Comparison of ENCODE assay signal across 9 cellular contexts in genomic region chr20:63116412-63117106, GRCh38.
A peak's percentile ranks its signal among the peaks of the same experiment; 100 is the strongest.
DNase-seq lines count a peak whose midpoint lies in the region; TF ChIP-seq lines count a peak whose summit lies in the region.
"Had no signal": no experiment of that assay in that cellular context is flagged by ENCODE, and none has a peak within 500 bp of the region (broad histone marks: within the 10 kb centered on the region; RNA-seq: fewer than 3 reads in every experiment).

No MANE protein-coding gene starts in this region.

- H3K4me3 ChIP-seq in mesendoderm (ENCODE audit: low read length), result no peak overlapping the region
- H3K4me3 ChIP-seq in CD8-positive, alpha-beta memory T cell (ENCODE audit: low read length), result no peak overlapping the region

- no peaks in the 10 kb centered on the region for H3K79me1 ChIP-seq in mesendoderm (ENCODE audit: low read length)

- no peak for TF ChIP-seq RAD21 in Ishikawa (IDR thresholded peaks at IDR 0.05; ENCODE audit: low read depth)

- no peak overlapping the region for H3K23ac ChIP-seq in mesendoderm (ENCODE audit: low read length)

- H3K36me3 ChIP-seq in mesendoderm (ENCODE audit: control insufficient read depth, insufficient read depth, low read length), result no peaks in the 10 kb centered on the region
- no peaks in the 10 kb centered on the region for H3K36me3 ChIP-seq in CD8-positive, alpha-beta memory T cell (ENCODE audit: insufficient read depth, low read length)

- H3K4ac ChIP-seq in mesendoderm (ENCODE audit: low read depth, low read length), result no peak overlapping the region

- no peaks in the 10 kb centered on the region for H3K4me1 Mint-ChIP-seq in chondrocyte (ENCODE audit: low read depth)
- no peaks in the 10 kb centered on the region for H3K4me1 Mint-ChIP-seq in CD8-positive, alpha-beta memory T cell
- H3K4me1 Mint-ChIP-seq: T-helper 17 cell had no signal

- no peak overlapping the region for H3K27ac ChIP-seq in mesendoderm (ENCODE audit: low read depth, low read length)
- no peak overlapping the region for H3K27ac ChIP-seq in CD8-positive, alpha-beta memory T cell (ENCODE audit: low read depth, low read length)

- CTCF ChIA-PET in CD8-positive, alpha-beta memory T cell (lab: Charles Lee), result no interaction called here

- no peak overlapping the region for H2AK5ac ChIP-seq in mesendoderm (ENCODE audit: low read length)

- no peak overlapping the region for H3K9ac ChIP-seq in mesendoderm (ENCODE audit: low read length)

- no peak for TF ChIP-seq CTCF in chondrocyte (IDR thresholded peaks at IDR 0.05)

- no peak for TF ChIP-seq EP300 in Ishikawa (IDR thresholded peaks at IDR 0.05; ENCODE audit: borderline replicate concordance)

- H3K4me1 ChIP-seq in mesendoderm (ENCODE audit: control insufficient read depth, low read depth, low read length), result no peaks in the 10 kb centered on the region
- H3K4me1 ChIP-seq in CD8-positive, alpha-beta memory T cell (ENCODE audit: insufficient read depth, low read length), result no peaks in the 10 kb centered on the region

- H4K8ac ChIP-seq in mesendoderm (ENCODE audit: low read depth, low read length), result no peak overlapping the region

- H3K27me3 Mint-ChIP-seq in chondrocyte (ENCODE audit: low read depth), result peaks cover 38% of the 10 kb centered on the region
- peaks cover 27 to 48% of the 10 kb centered on the region in 2 donors for H3K27me3 Mint-ChIP-seq in CD8-positive, alpha-beta memory T cell

- no peak overlapping the region for H2BK15ac ChIP-seq in mesendoderm (replicated peaks; ENCODE audit: low read depth)

- H2BK5ac ChIP-seq in mesendoderm (ENCODE audit: low read length), result no peak overlapping the region

- H3K27me3 ChIP-seq in mesendoderm (ENCODE audit: insufficient read depth, low read length, poor library complexity), result no peaks in the 10 kb centered on the region
- peaks cover 9% of the 10 kb centered on the region for H3K27me3 ChIP-seq in CD8-positive, alpha-beta memory T cell (ENCODE audit: insufficient read depth, low read length, poor library complexity, severe bottlenecking)

- no peak overlapping the region for H3K4me2 ChIP-seq in mesendoderm (ENCODE audit: low read length)

- DNase-seq in ELF-1 (ENCODE audit: low read depth, low spot score) (peak; percentile 68), chondrocyte (ENCODE audit: low spot score) (peak; percentile 32), mesendoderm (peak; percentile 50), SIG-M5 treated with dmso at 0.1 percent for 504 hours (lab: John Stamatoyannopoulos, UW; ENCODE audit: unreplicated experiment) (no peak), activated gamma-delta T cell (lab: John Stamatoyannopoulos, UW) (no peak), HPDE6-E6E7 (ENCODE audit: extremely low spot score) (no peak)
- DNase-seq in CD8-positive, alpha-beta memory T cell, result no peak

- WGBS in mesendoderm (ENCODE audit: extremely low coverage, insufficient coverage, low lambda C conversion rate), result no CpG with 5 or more reads among the region's 32 CpGs

- no peak overlapping the region for H3K27ac Mint-ChIP-seq in chondrocyte (ENCODE audit: unreplicated experiment)
- H3K27ac Mint-ChIP-seq in CD8-positive, alpha-beta memory T cell, result no peak overlapping the region
- H3K27ac Mint-ChIP-seq: T-helper 17 cell had no signal

- H3K36me3 Mint-ChIP-seq in chondrocyte (ENCODE audit: low read depth), result peaks cover 4% of the 10 kb centered on the region
- H3K36me3 Mint-ChIP-seq in CD8-positive, alpha-beta memory T cell, result peaks cover 0 to 4% (median 0%) of the 10 kb centered on the region in 3 donors

- H2BK120ac ChIP-seq in mesendoderm (ENCODE audit: low read depth, low read length), result no peak overlapping the region

- peaks cover 6% of the 10 kb centered on the region for H3K9me3 Mint-ChIP-seq in chondrocyte (ENCODE audit: low read depth)
- H3K9me3 Mint-ChIP-seq in CD8-positive, alpha-beta memory T cell, result peaks cover 4 to 7% (median 5%) of the 10 kb centered on the region in 5 donors

- no peak overlapping the region for H3K56ac ChIP-seq in mesendoderm (ENCODE audit: low read length)

- no peak overlapping the region for H4K5ac ChIP-seq in mesendoderm (ENCODE audit: low read length)

- H3K9me3 ChIP-seq in CD8-positive, alpha-beta memory T cell (ENCODE audit: low read length), result no peaks in the 10 kb centered on the region

- POLR2A ChIA-PET in CD8-positive, alpha-beta memory T cell (lab: Charles Lee), result no interaction called here

- no peaks in the 10 kb centered on the region for H3K79me2 ChIP-seq in mesendoderm (ENCODE audit: control insufficient read depth, insufficient read depth, low read length)

- no peak overlapping the region for H3K18ac ChIP-seq in mesendoderm (ENCODE audit: low read length)

- H3K4me3 Mint-ChIP-seq in chondrocyte (ENCODE audit: unreplicated experiment), result no peak overlapping the region
- no peak overlapping the region for H3K4me3 Mint-ChIP-seq in CD8-positive, alpha-beta memory T cell
- H3K4me3 Mint-ChIP-seq: T-helper 17 cell had no signal

TF ChIP-seq in Ishikawa, 13 proteins besides CTCF, POLR2A, EP300 and RAD21:
- TF ChIP-seq, protein P1, sequence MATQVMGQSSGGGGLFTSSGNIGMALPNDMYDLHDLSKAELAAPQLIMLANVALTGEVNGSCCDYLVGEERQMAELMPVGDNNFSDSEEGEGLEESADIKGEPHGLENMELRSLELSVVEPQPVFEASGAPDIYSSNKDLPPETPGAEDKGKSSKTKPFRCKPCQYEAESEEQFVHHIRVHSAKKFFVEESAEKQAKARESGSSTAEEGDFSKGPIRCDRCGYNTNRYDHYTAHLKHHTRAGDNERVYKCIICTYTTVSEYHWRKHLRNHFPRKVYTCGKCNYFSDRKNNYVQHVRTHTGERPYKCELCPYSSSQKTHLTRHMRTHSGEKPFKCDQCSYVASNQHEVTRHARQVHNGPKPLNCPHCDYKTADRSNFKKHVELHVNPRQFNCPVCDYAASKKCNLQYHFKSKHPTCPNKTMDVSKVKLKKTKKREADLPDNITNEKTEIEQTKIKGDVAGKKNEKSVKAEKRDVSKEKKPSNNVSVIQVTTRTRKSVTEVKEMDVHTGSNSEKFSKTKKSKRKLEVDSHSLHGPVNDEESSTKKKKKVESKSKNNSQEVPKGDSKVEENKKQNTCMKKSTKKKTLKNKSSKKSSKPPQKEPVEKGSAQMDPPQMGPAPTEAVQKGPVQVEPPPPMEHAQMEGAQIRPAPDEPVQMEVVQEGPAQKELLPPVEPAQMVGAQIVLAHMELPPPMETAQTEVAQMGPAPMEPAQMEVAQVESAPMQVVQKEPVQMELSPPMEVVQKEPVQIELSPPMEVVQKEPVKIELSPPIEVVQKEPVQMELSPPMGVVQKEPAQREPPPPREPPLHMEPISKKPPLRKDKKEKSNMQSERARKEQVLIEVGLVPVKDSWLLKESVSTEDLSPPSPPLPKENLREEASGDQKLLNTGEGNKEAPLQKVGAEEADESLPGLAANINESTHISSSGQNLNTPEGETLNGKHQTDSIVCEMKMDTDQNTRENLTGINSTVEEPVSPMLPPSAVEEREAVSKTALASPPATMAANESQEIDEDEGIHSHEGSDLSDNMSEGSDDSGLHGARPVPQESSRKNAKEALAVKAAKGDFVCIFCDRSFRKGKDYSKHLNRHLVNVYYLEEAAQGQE (IDR thresholded peaks at IDR 0.05; ENCODE audit: low read depth), result peak; percentile 96
- no peak for TF ChIP-seq TCF12 (IDR thresholded peaks at IDR 0.05; ENCODE audit: low read depth)

Comparison
In these comparisons a context has a peak if more than half of its experiments do, and no peak if none do; other contexts are left out.
1. DNase-seq: peak in ELF-1 (single experiment), chondrocyte (single experiment) and mesendoderm (single experiment); none in SIG-M5 treated with dmso at 0.1 percent for 504 hours (single experiment), activated gamma-delta T cell (single experiment), CD8-positive, alpha-beta memory T cell (0 of 5) and HPDE6-E6E7 (single experiment).